In the genomic region with DNA sequence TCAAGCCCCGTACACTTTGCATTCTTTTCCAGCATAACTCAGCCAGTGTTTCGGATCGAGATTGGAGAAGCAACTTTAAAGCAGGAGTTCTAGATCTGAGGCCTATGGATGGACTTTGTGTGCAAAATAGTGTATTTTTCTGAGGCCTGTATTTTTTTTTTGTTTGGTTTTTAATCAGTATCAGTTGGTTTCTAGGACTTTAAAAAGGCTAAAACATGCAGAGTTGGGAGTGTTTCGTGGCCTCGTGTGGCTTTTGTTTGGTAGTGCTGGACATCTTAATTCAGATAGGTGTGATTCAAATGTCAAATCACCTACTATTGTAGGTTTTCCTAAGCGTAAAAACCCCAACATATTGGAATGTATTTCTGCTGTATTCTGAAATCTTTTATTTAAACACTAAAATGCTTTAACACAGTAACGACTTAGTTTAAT, we compare ENCODE assay signal across 1 cellular context.
TF ChIP-seq lines count a peak whose summit lies in the region.

No MANE protein-coding gene starts in this region.

TF ChIP-seq in HepG2, 621 proteins besides CTCF, POLR2A, EP300 and RAD21 (continued from another document and continues in another):
- TF ChIP-seq TFE3 (CRISPR knock-in tag; IDR thresholded peaks at IDR 0.05) (peak; percentile 64; the same call in 1 of the 2 replicates), CCDC6 (CRISPR knock-in tag; IDR thresholded peaks at IDR 0.05) (no peak), ZNF75D (CRISPR knock-in tag; IDR thresholded peaks at IDR 0.05; ENCODE audit: borderline replicate concordance) (no peak), CERS6 (CRISPR knock-in tag; IDR thresholded peaks at IDR 0.05) (no peak), HCFC1 (IDR thresholded peaks at IDR 0.05; ENCODE audit: low read depth, low read length) (no peak), E2F5 (CRISPR knock-in tag; conservative IDR thresholded peaks at IDR 0.05) (no peak), SAFB2 (CRISPR knock-in tag; IDR thresholded peaks at IDR 0.05; ENCODE audit: borderline replicate concordance, low read depth) (no peak), MAX (IDR thresholded peaks at IDR 0.05) (peak; percentile 56; the same call in 1 of the 2 replicates), AHR (CRISPR knock-in tag; IDR thresholded peaks at IDR 0.05) (no peak), NR2F1 (CRISPR knock-in tag; IDR thresholded peaks at IDR 0.05) (0 out of 4 replicates have a peak, but pooled peaks of 1 of the 2 experiments have one; percentile 6), RFXAP (CRISPR knock-in tag; IDR thresholded peaks at IDR 0.05; ENCODE audit: borderline replicate concordance) (no peak), ETV6 (CRISPR knock-in tag; conservative IDR thresholded peaks at IDR 0.05) (no peak), ZNF205 (CRISPR knock-in tag; IDR thresholded peaks at IDR 0.05) (no peak), ZNF773 (CRISPR knock-in tag; IDR thresholded peaks at IDR 0.05; ENCODE audit: borderline replicate concordance) (no peak), ZNF83 (CRISPR knock-in tag; IDR thresholded peaks at IDR 0.05; ENCODE audit: borderline replicate concordance) (no peak), ZNF180 (CRISPR knock-in tag; IDR thresholded peaks at IDR 0.05; ENCODE audit: borderline replicate concordance, low read depth) (no peak), PHF21A (CRISPR knock-in tag; IDR thresholded peaks at IDR 0.05) (no peak; the same call in none of the 2 replicates), EED (CRISPR knock-in tag; IDR thresholded peaks at IDR 0.05) (no peak), TSC22D2 (CRISPR knock-in tag; IDR thresholded peaks at IDR 0.05; ENCODE audit: borderline replicate concordance) (peak; percentile 33; the same call in 1 of the 2 replicates), ZNF136 (CRISPR knock-in tag; IDR thresholded peaks at IDR 0.05; ENCODE audit: low read depth) (no peak; the same call in 1 of the 2 replicates), NRL (CRISPR knock-in tag; IDR thresholded peaks at IDR 0.05; ENCODE audit: borderline replicate concordance) (no peak), RBM39 (IDR thresholded peaks at IDR 0.05; ENCODE audit: low read depth, low read length, poor library complexity, severe bottlenecking) (no peak), POGZ (CRISPR knock-in tag; IDR thresholded peaks at IDR 0.05) (no peak; the same call in 1 of the 2 replicates), ONECUT2 (CRISPR knock-in tag; IDR thresholded peaks at IDR 0.05) (no peak), ZKSCAN8 (CRISPR knock-in tag; IDR thresholded peaks at IDR 0.05; ENCODE audit: borderline replicate concordance) (no peak; the same call in 1 of the 2 replicates), SETDB1 (CRISPR knock-in tag; IDR thresholded peaks at IDR 0.05; ENCODE audit: borderline replicate concordance) (no peak), NFYB (CRISPR knock-in tag; IDR thresholded peaks at IDR 0.05) (no peak), RFX5 (IDR thresholded peaks at IDR 0.05; ENCODE audit: low read depth, low read length) (no peak), ATF4 (CRISPR knock-in tag; IDR thresholded peaks at IDR 0.05) (no peak), SALL1 (CRISPR knock-in tag; IDR thresholded peaks at IDR 0.05) (no peak), ZZZ3 (CRISPR knock-in tag; IDR thresholded peaks at IDR 0.05; ENCODE audit: borderline replicate concordance) (no peak; the same call in 1 of the 2 replicates), PCBP2 (optimal IDR thresholded peaks at IDR 0.05; ENCODE audit: low read depth, low read length, poor library complexity, severe bottlenecking) (no peak), ZNF432 (CRISPR knock-in tag; IDR thresholded peaks at IDR 0.05; ENCODE audit: borderline replicate concordance) (no peak)
- TF ChIP-seq, protein P1, sequence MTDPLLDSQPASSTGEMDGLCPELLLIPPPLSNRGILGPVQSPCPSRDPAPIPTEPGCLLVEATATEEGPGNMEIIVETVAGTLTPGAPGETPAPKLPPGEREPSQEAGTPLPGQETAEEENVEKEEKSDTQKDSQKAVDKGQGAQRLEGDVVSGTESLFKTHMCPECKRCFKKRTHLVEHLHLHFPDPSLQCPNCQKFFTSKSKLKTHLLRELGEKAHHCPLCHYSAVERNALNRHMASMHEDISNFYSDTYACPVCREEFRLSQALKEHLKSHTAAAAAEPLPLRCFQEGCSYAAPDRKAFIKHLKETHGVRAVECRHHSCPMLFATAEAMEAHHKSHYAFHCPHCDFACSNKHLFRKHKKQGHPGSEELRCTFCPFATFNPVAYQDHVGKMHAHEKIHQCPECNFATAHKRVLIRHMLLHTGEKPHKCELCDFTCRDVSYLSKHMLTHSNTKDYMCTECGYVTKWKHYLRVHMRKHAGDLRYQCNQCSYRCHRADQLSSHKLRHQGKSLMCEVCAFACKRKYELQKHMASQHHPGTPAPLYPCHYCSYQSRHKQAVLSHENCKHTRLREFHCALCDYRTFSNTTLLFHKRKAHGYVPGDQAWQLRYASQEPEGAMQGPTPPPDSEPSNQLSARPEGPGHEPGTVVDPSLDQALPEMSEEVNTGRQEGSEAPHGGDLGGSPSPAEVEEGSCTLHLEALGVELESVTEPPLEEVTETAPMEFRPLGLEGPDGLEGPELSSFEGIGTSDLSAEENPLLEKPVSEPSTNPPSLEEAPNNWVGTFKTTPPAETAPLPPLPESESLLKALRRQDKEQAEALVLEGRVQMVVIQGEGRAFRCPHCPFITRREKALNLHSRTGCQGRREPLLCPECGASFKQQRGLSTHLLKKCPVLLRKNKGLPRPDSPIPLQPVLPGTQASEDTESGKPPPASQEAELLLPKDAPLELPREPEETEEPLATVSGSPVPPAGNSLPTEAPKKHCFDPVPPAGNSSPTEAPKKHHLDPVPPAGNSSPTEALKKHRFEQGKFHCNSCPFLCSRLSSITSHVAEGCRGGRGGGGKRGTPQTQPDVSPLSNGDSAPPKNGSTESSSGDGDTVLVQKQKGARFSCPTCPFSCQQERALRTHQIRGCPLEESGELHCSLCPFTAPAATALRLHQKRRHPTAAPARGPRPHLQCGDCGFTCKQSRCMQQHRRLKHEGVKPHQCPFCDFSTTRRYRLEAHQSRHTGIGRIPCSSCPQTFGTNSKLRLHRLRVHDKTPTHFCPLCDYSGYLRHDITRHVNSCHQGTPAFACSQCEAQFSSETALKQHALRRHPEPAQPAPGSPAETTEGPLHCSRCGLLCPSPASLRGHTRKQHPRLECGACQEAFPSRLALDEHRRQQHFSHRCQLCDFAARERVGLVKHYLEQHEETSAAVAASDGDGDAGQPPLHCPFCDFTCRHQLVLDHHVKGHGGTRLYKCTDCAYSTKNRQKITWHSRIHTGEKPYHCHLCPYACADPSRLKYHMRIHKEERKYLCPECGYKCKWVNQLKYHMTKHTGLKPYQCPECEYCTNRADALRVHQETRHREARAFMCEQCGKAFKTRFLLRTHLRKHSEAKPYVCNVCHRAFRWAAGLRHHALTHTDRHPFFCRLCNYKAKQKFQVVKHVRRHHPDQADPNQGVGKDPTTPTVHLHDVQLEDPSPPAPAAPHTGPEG (CRISPR knock-in tag; IDR thresholded peaks at IDR 0.05), result 0 out of 2 replicates have a peak, but pooled peaks have one; percentile 10
- TF ChIP-seq, protein P2, sequence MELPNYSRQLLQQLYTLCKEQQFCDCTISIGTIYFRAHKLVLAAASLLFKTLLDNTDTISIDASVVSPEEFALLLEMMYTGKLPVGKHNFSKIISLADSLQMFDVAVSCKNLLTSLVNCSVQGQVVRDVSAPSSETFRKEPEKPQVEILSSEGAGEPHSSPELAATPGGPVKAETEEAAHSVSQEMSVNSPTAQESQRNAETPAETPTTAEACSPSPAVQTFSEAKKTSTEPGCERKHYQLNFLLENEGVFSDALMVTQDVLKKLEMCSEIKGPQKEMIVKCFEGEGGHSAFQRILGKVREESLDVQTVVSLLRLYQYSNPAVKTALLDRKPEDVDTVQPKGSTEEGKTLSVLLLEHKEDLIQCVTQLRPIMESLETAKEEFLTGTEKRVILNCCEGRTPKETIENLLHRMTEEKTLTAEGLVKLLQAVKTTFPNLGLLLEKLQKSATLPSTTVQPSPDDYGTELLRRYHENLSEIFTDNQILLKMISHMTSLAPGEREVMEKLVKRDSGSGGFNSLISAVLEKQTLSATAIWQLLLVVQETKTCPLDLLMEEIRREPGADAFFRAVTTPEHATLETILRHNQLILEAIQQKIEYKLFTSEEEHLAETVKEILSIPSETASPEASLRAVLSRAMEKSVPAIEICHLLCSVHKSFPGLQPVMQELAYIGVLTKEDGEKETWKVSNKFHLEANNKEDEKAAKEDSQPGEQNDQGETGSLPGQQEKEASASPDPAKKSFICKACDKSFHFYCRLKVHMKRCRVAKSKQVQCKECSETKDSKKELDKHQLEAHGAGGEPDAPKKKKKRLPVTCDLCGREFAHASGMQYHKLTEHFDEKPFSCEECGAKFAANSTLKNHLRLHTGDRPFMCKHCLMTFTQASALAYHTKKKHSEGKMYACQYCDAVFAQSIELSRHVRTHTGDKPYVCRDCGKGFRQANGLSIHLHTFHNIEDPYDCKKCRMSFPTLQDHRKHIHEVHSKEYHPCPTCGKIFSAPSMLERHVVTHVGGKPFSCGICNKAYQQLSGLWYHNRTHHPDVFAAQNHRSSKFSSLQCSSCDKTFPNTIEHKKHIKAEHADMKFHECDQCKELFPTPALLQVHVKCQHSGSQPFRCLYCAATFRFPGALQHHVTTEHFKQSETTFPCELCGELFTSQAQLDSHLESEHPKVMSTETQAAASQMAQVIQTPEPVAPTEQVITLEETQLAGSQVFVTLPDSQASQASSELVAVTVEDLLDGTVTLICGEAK (IDR thresholded peaks at IDR 0.05), result no peak
- TF ChIP-seq, protein P2 (CRISPR knock-in tag; IDR thresholded peaks at IDR 0.05), result no peak
- TF ChIP-seq, protein P3, sequence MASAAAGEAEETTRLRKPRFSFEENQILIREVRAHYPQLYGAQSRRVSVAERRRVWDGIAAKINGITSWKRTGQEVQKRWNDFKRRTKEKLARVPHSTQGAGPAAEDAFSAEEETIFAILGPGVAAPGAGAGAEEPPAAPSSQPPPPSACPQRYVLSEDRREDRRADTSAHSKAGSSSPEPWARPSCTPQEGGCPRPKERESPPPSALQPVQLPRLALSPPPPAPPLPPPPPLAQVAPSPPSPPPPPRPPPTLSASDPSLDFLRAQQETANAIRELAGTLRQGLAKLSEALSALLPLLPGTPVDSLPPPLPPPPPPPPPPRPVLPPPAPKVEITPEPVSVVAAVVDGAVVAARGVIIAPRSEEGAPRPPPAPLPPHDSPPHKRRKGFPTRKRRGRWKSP (CRISPR knock-in tag; IDR thresholded peaks at IDR 0.05), result no peak; the same call in 1 of the 2 replicates
